ENCODE assay signal across 12 cellular contexts in genomic region chr21:34989337-34990151, GRCh38. TPM values are rescaled to one million over a fixed set of nuclear protein-coding genes. Genes with fewer than 3 reads are reported as not detected.
DNase-seq lines count a peak whose midpoint lies in the region; TF ChIP-seq lines count a peak whose summit lies in the region.
"Had no signal": no experiment of that assay in that cellular context is flagged by ENCODE, and none has a peak within 500 bp of the region (broad histone marks: within the 10 kb centered on the region; RNA-seq: fewer than 3 reads in every experiment).

No MANE protein-coding gene starts in this region.

- no peaks in the 10 kb centered on the region for H3K9me3 ChIP-seq in SJSA1 (replicated peaks)

- TF ChIP-seq CTCF in astrocyte of the spinal cord (IDR thresholded peaks at IDR 0.05; ENCODE audit: low read depth, low read length): no peak

- H3K4me3 ChIP-seq in SJSA1 (no peak overlapping the region), astrocyte of the spinal cord (ENCODE audit: low read depth, low read length) (no peak overlapping the region)

- H3K27me3 ChIP-seq in SJSA1 (replicated peaks): no peaks in the 10 kb centered on the region

- H3K36me3 ChIP-seq in SJSA1: 0 out of 2 replicates have a peak, but pooled peaks cover 3% of the 10 kb centered on the region

- peaks cover 45% of the 10 kb centered on the region for H3K4me1 ChIP-seq in SJSA1 (replicated peaks)

- in situ Hi-C loops in astrocyte of the spinal cord (cut with HindIII; ENCODE audit: low sequenced_read_pairs): no loop called here

- H3K27ac ChIP-seq in SJSA1: peak overlapping the region; percentile 26
- H3K27ac ChIP-seq: 22Rv1 had no signal

- peak; percentile 44 for DNase-seq in NK-92 treated with Interleukin-12 subunit alpha and Interleukin-12 subunit beta, amount 100 ng/mL, for 24 hours (lab: John Stamatoyannopoulos, UW)
- DNase-seq in NK-92 (lab: John Stamatoyannopoulos, UW; ENCODE audit: unreplicated experiment) (no peak), SJSA1 (ENCODE audit: low read depth in 1 of 2, low spot score in 2 of 2) (peak in 1 of 2 experiments; percentile 43), astrocyte of the spinal cord (ENCODE audit: low read depth, low spot score) (peak; percentile 81), germinal center (ENCODE audit: low spot score) (no peak), glomerular visceral epithelial cell (ENCODE audit: extremely low spot score) (no peak), NCI-H2107 treated with DMSO at 0.1 percent for 48 hours (lab: John Stamatoyannopoulos, UW; ENCODE audit: unreplicated experiment) (no peak)
- DNase-seq in stimulated activated CD4-positive, alpha-beta T cell treated with anti-CD3 and anti-CD28 coated beads, TNF-alpha, amount 100 ng/mL, for 48 hours (ENCODE audit: low read depth in 3 of 3): peak; percentile 45 to 76 (median 65)
- DNase-seq: GDM1, NCI-H1417 treated with DMSO at 0.1 percent for 48 hours, PC-3 had no signal

RNA-seq across cellular contexts. Expression of gene RUNX1, which starts 59.6 kb away (rescaled TPM):
- total RNA-seq in SJSA1 (2014; rRNA removed; shearing (Covaris generic)): 11.9 and 18.0 TPM in 2 replicates

Comparison
In these comparisons a context has a peak if more than half of its experiments do, and no peak if none do; other contexts are left out.
1. DNase-seq: peak in NK-92 treated with Interleukin-12 subunit alpha and Interleukin-12 subunit beta, amount 100 ng/mL, for 24 hours (single experiment), astrocyte of the spinal cord (single experiment) and stimulated activated CD4-positive, alpha-beta T cell treated with anti-CD3 and anti-CD28 coated beads, TNF-alpha, amount 100 ng/mL, for 48 hours (3 of 3); none in NK-92 (single experiment), germinal center (single experiment), glomerular visceral epithelial cell (single experiment) and NCI-H2107 treated with DMSO at 0.1 percent for 48 hours (single experiment).